Comparison of ENCODE assay signal across 1 cellular context in the genomic region with DNA sequence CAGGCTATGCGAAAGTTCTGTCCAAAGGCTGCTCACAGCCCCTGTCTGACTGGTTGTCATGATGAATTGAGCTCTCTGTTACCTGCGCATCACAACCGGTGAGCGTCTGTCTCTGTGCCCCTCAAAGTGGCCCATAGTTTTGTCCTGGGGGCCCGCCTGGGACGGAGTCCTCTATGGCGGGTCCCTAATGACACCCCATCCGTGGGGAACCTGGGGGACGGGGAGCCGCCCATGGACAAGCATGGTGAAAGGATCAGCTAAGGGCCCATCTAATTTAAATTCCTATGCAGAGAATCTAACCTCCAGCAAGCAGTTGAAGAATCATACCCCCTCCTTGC.
TF ChIP-seq lines count a peak whose summit lies in the region.

No MANE protein-coding gene starts in this region.

TF ChIP-seq in GM23338, 12 proteins besides CTCF, POLR2A, EP300 and RAD21 (continued from another document):
- TF ChIP-seq, protein P1, sequence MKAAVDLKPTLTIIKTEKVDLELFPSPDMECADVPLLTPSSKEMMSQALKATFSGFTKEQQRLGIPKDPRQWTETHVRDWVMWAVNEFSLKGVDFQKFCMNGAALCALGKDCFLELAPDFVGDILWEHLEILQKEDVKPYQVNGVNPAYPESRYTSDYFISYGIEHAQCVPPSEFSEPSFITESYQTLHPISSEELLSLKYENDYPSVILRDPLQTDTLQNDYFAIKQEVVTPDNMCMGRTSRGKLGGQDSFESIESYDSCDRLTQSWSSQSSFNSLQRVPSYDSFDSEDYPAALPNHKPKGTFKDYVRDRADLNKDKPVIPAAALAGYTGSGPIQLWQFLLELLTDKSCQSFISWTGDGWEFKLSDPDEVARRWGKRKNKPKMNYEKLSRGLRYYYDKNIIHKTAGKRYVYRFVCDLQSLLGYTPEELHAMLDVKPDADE (IDR thresholded peaks at IDR 0.05): no peak
- TF ChIP-seq, protein P2, sequence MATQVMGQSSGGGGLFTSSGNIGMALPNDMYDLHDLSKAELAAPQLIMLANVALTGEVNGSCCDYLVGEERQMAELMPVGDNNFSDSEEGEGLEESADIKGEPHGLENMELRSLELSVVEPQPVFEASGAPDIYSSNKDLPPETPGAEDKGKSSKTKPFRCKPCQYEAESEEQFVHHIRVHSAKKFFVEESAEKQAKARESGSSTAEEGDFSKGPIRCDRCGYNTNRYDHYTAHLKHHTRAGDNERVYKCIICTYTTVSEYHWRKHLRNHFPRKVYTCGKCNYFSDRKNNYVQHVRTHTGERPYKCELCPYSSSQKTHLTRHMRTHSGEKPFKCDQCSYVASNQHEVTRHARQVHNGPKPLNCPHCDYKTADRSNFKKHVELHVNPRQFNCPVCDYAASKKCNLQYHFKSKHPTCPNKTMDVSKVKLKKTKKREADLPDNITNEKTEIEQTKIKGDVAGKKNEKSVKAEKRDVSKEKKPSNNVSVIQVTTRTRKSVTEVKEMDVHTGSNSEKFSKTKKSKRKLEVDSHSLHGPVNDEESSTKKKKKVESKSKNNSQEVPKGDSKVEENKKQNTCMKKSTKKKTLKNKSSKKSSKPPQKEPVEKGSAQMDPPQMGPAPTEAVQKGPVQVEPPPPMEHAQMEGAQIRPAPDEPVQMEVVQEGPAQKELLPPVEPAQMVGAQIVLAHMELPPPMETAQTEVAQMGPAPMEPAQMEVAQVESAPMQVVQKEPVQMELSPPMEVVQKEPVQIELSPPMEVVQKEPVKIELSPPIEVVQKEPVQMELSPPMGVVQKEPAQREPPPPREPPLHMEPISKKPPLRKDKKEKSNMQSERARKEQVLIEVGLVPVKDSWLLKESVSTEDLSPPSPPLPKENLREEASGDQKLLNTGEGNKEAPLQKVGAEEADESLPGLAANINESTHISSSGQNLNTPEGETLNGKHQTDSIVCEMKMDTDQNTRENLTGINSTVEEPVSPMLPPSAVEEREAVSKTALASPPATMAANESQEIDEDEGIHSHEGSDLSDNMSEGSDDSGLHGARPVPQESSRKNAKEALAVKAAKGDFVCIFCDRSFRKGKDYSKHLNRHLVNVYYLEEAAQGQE (IDR thresholded peaks at IDR 0.05; ENCODE audit: unreplicated experiment): no peak
- TF ChIP-seq, protein P3, sequence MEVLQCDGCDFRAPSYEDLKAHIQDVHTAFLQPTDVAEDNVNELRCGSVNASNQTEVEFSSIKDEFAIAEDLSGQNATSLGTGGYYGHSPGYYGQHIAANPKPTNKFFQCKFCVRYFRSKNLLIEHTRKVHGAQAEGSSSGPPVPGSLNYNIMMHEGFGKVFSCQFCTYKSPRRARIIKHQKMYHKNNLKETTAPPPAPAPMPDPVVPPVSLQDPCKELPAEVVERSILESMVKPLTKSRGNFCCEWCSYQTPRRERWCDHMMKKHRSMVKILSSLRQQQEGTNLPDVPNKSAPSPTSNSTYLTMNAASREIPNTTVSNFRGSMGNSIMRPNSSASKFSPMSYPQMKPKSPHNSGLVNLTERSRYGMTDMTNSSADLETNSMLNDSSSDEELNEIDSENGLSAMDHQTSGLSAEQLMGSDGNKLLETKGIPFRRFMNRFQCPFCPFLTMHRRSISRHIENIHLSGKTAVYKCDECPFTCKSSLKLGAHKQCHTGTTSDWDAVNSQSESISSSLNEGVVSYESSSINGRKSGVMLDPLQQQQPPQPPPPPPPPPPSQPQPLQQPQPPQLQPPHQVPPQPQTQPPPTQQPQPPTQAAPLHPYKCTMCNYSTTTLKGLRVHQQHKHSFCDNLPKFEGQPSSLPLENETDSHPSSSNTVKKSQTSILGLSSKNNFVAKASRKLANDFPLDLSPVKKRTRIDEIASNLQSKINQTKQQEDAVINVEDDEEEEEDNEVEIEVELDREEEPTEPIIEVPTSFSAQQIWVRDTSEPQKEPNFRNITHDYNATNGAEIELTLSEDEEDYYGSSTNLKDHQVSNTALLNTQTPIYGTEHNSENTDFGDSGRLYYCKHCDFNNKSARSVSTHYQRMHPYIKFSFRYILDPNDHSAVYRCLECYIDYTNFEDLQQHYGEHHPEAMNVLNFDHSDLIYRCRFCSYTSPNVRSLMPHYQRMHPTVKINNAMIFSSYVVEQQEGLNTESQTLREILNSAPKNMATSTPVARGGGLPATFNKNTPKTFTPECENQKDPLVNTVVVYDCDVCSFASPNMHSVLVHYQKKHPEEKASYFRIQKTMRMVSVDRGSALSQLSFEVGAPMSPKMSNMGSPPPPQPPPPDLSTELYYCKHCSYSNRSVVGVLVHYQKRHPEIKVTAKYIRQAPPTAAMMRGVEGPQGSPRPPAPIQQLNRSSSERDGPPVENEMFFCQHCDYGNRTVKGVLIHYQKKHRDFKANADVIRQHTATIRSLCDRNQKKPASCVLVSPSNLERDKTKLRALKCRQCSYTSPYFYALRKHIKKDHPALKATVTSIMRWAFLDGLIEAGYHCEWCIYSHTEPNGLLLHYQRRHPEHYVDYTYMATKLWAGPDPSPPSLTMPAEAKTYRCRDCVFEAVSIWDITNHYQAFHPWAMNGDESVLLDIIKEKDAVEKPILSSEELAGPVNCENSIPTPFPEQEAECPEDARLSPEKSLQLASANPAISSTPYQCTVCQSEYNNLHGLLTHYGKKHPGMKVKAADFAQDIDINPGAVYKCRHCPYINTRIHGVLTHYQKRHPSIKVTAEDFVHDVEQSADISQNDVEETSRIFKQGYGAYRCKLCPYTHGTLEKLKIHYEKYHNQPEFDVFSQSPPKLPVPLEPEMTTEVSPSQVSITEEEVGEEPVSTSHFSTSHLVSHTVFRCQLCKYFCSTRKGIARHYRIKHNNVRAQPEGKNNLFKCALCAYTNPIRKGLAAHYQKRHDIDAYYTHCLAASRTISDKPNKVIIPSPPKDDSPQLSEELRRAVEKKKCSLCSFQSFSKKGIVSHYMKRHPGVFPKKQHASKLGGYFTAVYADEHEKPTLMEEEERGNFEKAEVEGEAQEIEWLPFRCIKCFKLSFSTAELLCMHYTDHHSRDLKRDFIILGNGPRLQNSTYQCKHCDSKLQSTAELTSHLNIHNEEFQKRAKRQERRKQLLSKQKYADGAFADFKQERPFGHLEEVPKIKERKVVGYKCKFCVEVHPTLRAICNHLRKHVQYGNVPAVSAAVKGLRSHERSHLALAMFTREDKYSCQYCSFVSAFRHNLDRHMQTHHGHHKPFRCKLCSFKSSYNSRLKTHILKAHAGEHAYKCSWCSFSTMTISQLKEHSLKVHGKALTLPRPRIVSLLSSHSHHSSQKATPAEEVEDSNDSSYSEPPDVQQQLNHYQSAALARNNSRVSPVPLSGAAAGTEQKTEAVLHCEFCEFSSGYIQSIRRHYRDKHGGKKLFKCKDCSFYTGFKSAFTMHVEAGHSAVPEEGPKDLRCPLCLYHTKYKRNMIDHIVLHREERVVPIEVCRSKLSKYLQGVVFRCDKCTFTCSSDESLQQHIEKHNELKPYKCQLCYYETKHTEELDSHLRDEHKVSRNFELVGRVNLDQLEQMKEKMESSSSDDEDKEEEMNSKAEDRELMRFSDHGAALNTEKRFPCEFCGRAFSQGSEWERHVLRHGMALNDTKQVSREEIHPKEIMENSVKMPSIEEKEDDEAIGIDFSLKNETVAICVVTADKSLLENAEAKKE (CRISPR knock-in tag; IDR thresholded peaks at IDR 0.05): no peak
- TF ChIP-seq STAT1 (IDR thresholded peaks at IDR 0.05; ENCODE audit: unreplicated experiment): no peak
- no peak for TF ChIP-seq CREB1 (CRISPR knock-in tag; IDR thresholded peaks at IDR 0.05; ENCODE audit: low read depth)
